In genomic region chr4:118351851-118352827, GRCh38 we compare ENCODE assay signal across 8 cellular contexts. TPM values are rescaled to one million over a fixed set of nuclear protein-coding genes. Genes with fewer than 3 reads are reported as not detected.
DNase-seq lines count a peak whose midpoint lies in the region; ATAC-seq and TF ChIP-seq lines count a peak whose summit lies in the region.

No MANE protein-coding gene starts in this region.

- ATAC-seq in GM18868 (IDR thresholded peaks at IDR 0.05; ENCODE audit: unreplicated experiment) (peak; percentile 32), HG03060 (IDR thresholded peaks at IDR 0.05; ENCODE audit: low read depth, unreplicated experiment) (peak; percentile 3)

- H3K36me3 ChIP-seq in PC-9 (ENCODE audit: low read depth) (no peaks in the 10 kb centered on the region), transverse colon (no peaks in the 10 kb centered on the region)

- WGBS in lower leg skin, 2 donors, result 5 to 11% methylated on average over 31 to 53 of the region's 82 CpGs
- 8 to 37% methylated on average over 4 to 40 of the region's 82 CpGs for WGBS in transverse colon (ENCODE audit: low coverage in 1 of 2), 2 donors

- in situ Hi-C loops in transverse colon (cut with MboI; ENCODE audit: low pct_ligation_motif_present in 1 of 4, low pct_unique_long_range_greater_than_20kb in 1 of 4, low sequenced_read_pairs in 3 of 4), result no loop called here

- DNase-seq in AG04450 (ENCODE audit: low read depth, low spot score) (no peak), PC-9 (no peak), coronary artery (ENCODE audit: low spot score) (no peak), lower leg skin (ENCODE audit: low spot score in 2 of 2) (peak in 1 of 2 donors; percentile 88), transverse colon (peak; percentile 65), SHP77 treated with DMSO at 0.1 percent for 48 hours (lab: John Stamatoyannopoulos, UW) (no peak)

- BruUV-seq in PC-9 (replicated peaks; lab: Mats Ljungman, UMichigan), result no TSS peak

- H3K79me2 ChIP-seq in PC-9 (ENCODE audit: low read depth), result no peaks in the 10 kb centered on the region

- intact Hi-C loops in PC-9 (cut with micrococcal nuclease; ENCODE audit: unreplicated experiment), result loop anchor here (1.0 kb wide), 1 partner anchor 71 kb away; no protein-coding TSS in a partner anchor
- intact Hi-C loops in lower leg skin (cut with DNase I; ENCODE audit: low total_unique reads), result no loop called here
- intact Hi-C loops in transverse colon (cut with DNase I; ENCODE audit: low total_unique reads), result loop anchor here (5.0 kb wide), 1 partner anchor 70 kb away; no protein-coding TSS in a partner anchor

- TF ChIP-seq EP300 in transverse colon (IDR thresholded peaks at IDR 0.05; ENCODE audit: low read depth), result no peak

- no peaks in the 10 kb centered on the region for H3K27me3 ChIP-seq in AG04450 (ENCODE audit: control insufficient read depth, insufficient read depth, low read length)
- no peaks in the 10 kb centered on the region for H3K27me3 ChIP-seq in PC-9 (ENCODE audit: insufficient read depth, low read depth)
- peaks cover 37% of the 10 kb centered on the region for H3K27me3 ChIP-seq in transverse colon

- peak overlapping the region; percentile 75 for H3K4me2 ChIP-seq in PC-9

- no peak for TF ChIP-seq POLR2A in lower leg skin (IDR thresholded peaks at IDR 0.05)
- TF ChIP-seq POLR2A in transverse colon (IDR thresholded peaks at IDR 0.05), result peak; percentile 67

- H3K9me3 ChIP-seq in AG04450 (ENCODE audit: control insufficient read depth, insufficient read depth, low read length) (no peaks in the 10 kb centered on the region), PC-9 (ENCODE audit: insufficient read depth, low read depth) (no peaks in the 10 kb centered on the region), transverse colon (no peaks in the 10 kb centered on the region)

- H2AFZ ChIP-seq in PC-9, result peak overlapping the region; percentile 88

- H3F3A ChIP-seq in PC-9 (ENCODE audit: insufficient read depth, low read depth), result no peaks in the 10 kb centered on the region

- H3K4me3 ChIP-seq in AG04450 (ENCODE audit: low read depth, low read length) (peak overlapping the region; percentile 84), PC-9 (peak overlapping the region; percentile 59; the same call in 1 of the 2 replicates), coronary artery (peak overlapping the region; percentile 75), lower leg skin (ENCODE audit: low read depth, poor library complexity, severe bottlenecking) (peak overlapping the region; percentile 31), transverse colon (peak overlapping the region; percentile 47 to 68 (median 49))

- H3K9me2 ChIP-seq in PC-9 (ENCODE audit: insufficient read depth), result no peaks in the 10 kb centered on the region

- no peaks in the 10 kb centered on the region for H4K20me1 ChIP-seq in PC-9 (ENCODE audit: insufficient read depth)

- CTCF ChIA-PET in AG04450 (lab: Charles Lee) (interaction anchor here (0.6 to 5.2 kb wide), 54 partner anchors 10 to 1715 kb away, joined by 3 to 81 read pairs (median 5); partner anchors contain the start of gene MAD2L1), PC-9 (lab: Charles Lee) (interaction anchor here (0.6 kb wide), 1 partner anchor 64 kb away, joined by 4 read pairs; no protein-coding TSS in a partner anchor)

- H3K27ac ChIP-seq in AG04450 (ENCODE audit: low read depth, low read length), result peak overlapping the region; percentile 52
- H3K27ac ChIP-seq in PC-9, result no peak overlapping the region
- H3K27ac ChIP-seq in coronary artery, result no peak overlapping the region
- peak overlapping the region; percentile 72 to 85 (median 83) for H3K27ac ChIP-seq in transverse colon

- TF ChIP-seq CTCF in AG04450 (IDR thresholded peaks at IDR 0.05; ENCODE audit: low read depth, low read length) (0 out of 2 replicates have a peak, but pooled peaks have one; percentile 5), PC-9 (conservative IDR thresholded peaks at IDR 0.05) (no peak), coronary artery (IDR thresholded peaks at IDR 0.05) (no peak), lower leg skin (IDR thresholded peaks at IDR 0.05) (no peak), transverse colon (IDR thresholded peaks at IDR 0.05) (peak in 2 of 5 experiments; percentile 30 to 33)

- H3K4me1 ChIP-seq in PC-9 (replicated peaks; ENCODE audit: insufficient read depth) (peaks cover 5% of the 10 kb centered on the region), transverse colon (peaks cover 3 to 39% (median 7%) of the 10 kb centered on the region in 4 donors)

- POLR2A ChIA-PET in AG04450 (lab: Yijun Ruan, JAX) (interaction anchor here (1.0 to 3.4 kb wide), 5 partner anchors 9 to 333 kb away, joined by 3 to 25 read pairs (median 5); partner anchors contain the start of gene METTL14), PC-9 (lab: Charles Lee; ENCODE audit: unreplicated experiment) (interaction anchor here (0.6 kb wide), 1 partner anchor 30 kb away, joined by 3 read pairs; no protein-coding TSS in a partner anchor)

RNA-seq across cellular contexts. Expression of gene PRSS12, which starts 0.7 kb away (rescaled TPM):
- 142 and 155 TPM in 2 replicates for polyA plus RNA-seq in AG04450 (2011; rRNA removed)
- polyA minus RNA-seq in AG04450 (2011; rRNA and poly(A)+ RNA removed), result 97.4 and 104 TPM in 2 replicates
- total RNA-seq in PC-9 (2021) (9.6 and 11.3 TPM in 2 replicates), lower leg skin (1 to 10 TPM; 3.9 to 9.5 (median 4.6) TPM), transverse colon (100 to 1,000 TPM in 1 of 4 donors, 10 to 100 TPM in 3; 58.0 to 146 (median 84.3) TPM)

Comparison
In these comparisons a context has a peak if more than half of its experiments do, and no peak if none do; other contexts are left out.
1. H3K27ac ChIP-seq: peak in AG04450 (single experiment) and transverse colon (4 of 4); none in PC-9 (single experiment) and coronary artery (0 of 2).
2. H3K4me3 ChIP-seq: peak in every context shown above with its lines; median percentile 84 in AG04450; 75 in coronary artery; 59 in PC-9; 49 in transverse colon; 31 in lower leg skin.